Comparison of ENCODE assay signal across 19 cellular contexts in the genomic region with DNA sequence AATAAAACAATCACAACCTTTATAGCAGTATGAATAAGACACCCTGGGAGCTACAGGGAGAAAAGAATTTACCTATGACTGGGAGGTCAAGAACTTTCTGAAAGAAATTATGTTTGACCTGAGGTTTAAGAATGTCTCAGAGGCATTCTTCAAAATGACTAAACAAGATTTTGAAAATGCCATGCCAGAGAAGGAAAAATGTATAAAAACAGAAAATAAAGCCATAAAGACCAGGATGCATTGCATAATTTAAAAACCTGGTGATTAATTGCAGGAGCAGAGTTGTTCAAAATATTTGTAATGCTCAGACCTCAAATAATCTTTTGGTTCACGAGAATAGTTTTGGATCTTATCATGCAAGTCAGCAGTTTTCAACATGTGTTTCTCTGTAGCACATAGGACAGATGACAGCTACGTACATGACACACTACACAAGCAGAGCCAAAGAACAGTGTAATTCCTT.
DNase-seq lines count a peak whose midpoint lies in the region; ATAC-seq and TF ChIP-seq lines count a peak whose summit lies in the region.
"Had no signal": no experiment of that assay in that cellular context is flagged by ENCODE, and none has a peak within 500 bp of the region (broad histone marks: within the 10 kb centered on the region; RNA-seq: fewer than 3 reads in every experiment).

No MANE protein-coding gene starts in this region.

- H3K4me3 Mint-ChIP-seq in activated naive CD8-positive, alpha-beta T cell treated with anti-CD3 and anti-CD28 coated beads for 36 hours: no peak overlapping the region
- no peak overlapping the region for H3K4me3 Mint-ChIP-seq in natural killer cell

- no peak for TF ChIP-seq CTCF in cardiac muscle cell (IDR thresholded peaks at IDR 0.05; ENCODE audit: low read depth, low read length)
- TF ChIP-seq CTCF in natural killer cell (IDR thresholded peaks at IDR 0.05): no peak

- no peaks in the 10 kb centered on the region for H3K36me3 Mint-ChIP-seq in activated naive CD8-positive, alpha-beta T cell treated with anti-CD3 and anti-CD28 coated beads for 36 hours
- H3K36me3 Mint-ChIP-seq in natural killer cell: no peaks in the 10 kb centered on the region

- no peaks in the 10 kb centered on the region for H3K4me1 ChIP-seq in cardiac muscle cell (ENCODE audit: low read depth)
- H3K4me1 ChIP-seq: body of pancreas, left lung, transverse colon had no signal

- no peaks in the 10 kb centered on the region for H3K27me3 Mint-ChIP-seq in activated naive CD8-positive, alpha-beta T cell treated with anti-CD3 and anti-CD28 coated beads for 36 hours
- H3K27me3 Mint-ChIP-seq in natural killer cell (ENCODE audit: low read depth in 2 of 2): no peaks in the 10 kb centered on the region

- no peak overlapping the region for H3K27ac Mint-ChIP-seq in activated naive CD8-positive, alpha-beta T cell treated with anti-CD3 and anti-CD28 coated beads for 36 hours
- H3K27ac Mint-ChIP-seq in natural killer cell: no peak overlapping the region

- peak; percentile 92 for ATAC-seq in Right ventricle myocardium superior (ENCODE audit: poor library complexity)
- no peak for ATAC-seq in natural killer cell
- ATAC-seq: body of pancreas, left lung had no signal

- no peaks in the 10 kb centered on the region for H3K4me1 Mint-ChIP-seq in activated naive CD8-positive, alpha-beta T cell treated with anti-CD3 and anti-CD28 coated beads for 36 hours
- H3K4me1 Mint-ChIP-seq in natural killer cell: no peaks in the 10 kb centered on the region

- no peaks in the 10 kb centered on the region for H3K9me3 ChIP-seq in cardiac muscle cell (ENCODE audit: low read depth)
- H3K9me3 ChIP-seq: body of pancreas, left lung, transverse colon had no signal

- H3K27ac ChIP-seq in cardiac muscle cell: no peak overlapping the region
- no peak overlapping the region for H3K27ac ChIP-seq in caudate nucleus (ENCODE audit: low read depth, low read length)
- H3K27ac ChIP-seq: body of pancreas, left lung, transverse colon had no signal

- no peaks in the 10 kb centered on the region for H3K27me3 ChIP-seq in cardiac muscle cell
- H3K27me3 ChIP-seq: body of pancreas, left lung, transverse colon had no signal

- no peak for DNase-seq in Right ventricle myocardium superior
- DNase-seq in cardiac septum (ENCODE audit: low spot score): no peak
- peak; percentile 24 for DNase-seq in astrocyte of the hippocampus (ENCODE audit: low read depth, low spot score)
- DNase-seq in cardiac muscle cell (ENCODE audit: low read depth in 1 of 2, low spot score in 1 of 2): peak; percentile 36 to 47
- no peak for DNase-seq in activated naive CD8-positive, alpha-beta T cell treated with anti-CD3 and anti-CD28 coated beads for 36 hours
- no peak for DNase-seq in caudate nucleus (lab: John Stamatoyannopoulos, UW)
- no peak for DNase-seq in natural killer cell
- DNase-seq in C1 segment of cervical spinal cord (lab: John Stamatoyannopoulos, UW): no peak
- DNase-seq: activated gamma-delta T cell; body of pancreas; effector CD4-positive, alpha-beta T cell; Karpas-422; left lung; NCI-H1417; NCI-H2227 treated with DMSO at 0.1 percent for 48 hours; SIG-M5; stimulated activated CD4-positive, alpha-beta T cell treated with anti-CD3 and anti-CD28 coated beads, Interleukin-12 subunit alpha, Interleukin-12 subunit beta, amount 100 ng/mL, for 4 hours; stimulated activated naive CD4-positive, alpha-beta T cell; transverse colon had no signal

- H3K4me3 ChIP-seq in cardiac muscle cell: no peak overlapping the region
- H3K4me3 ChIP-seq: body of pancreas, left lung, transverse colon had no signal

- intact Hi-C loops in Right ventricle myocardium superior (cut with DNase I) (no loop called here), cardiac septum (cut with DNase I) (no loop called here), natural killer cell (cut with micrococcal nuclease) (no loop called here)

- peaks cover 1% of the 10 kb centered on the region for H3K9me3 Mint-ChIP-seq in activated naive CD8-positive, alpha-beta T cell treated with anti-CD3 and anti-CD28 coated beads for 36 hours
- peaks cover 13 to 28% of the 10 kb centered on the region in 2 donors for H3K9me3 Mint-ChIP-seq in natural killer cell

- no peaks in the 10 kb centered on the region for H3K36me3 ChIP-seq in cardiac muscle cell
- H3K36me3 ChIP-seq: left lung, transverse colon had no signal

Comparison
In these comparisons a context has a peak if more than half of its experiments do, and no peak if none do; other contexts are left out.
1. DNase-seq: peak in astrocyte of the hippocampus (single experiment) and cardiac muscle cell (2 of 2); none in Right ventricle myocardium superior (single experiment), cardiac septum (single experiment), activated naive CD8-positive, alpha-beta T cell treated with anti-CD3 and anti-CD28 coated beads for 36 hours (single experiment), caudate nucleus (0 of 61), natural killer cell (single experiment) and C1 segment of cervical spinal cord (0 of 14).